25 cellular contexts compared by ENCODE assay signal in genomic region chr1:185449378-185450101, GRCh38.
"Had no signal": no experiment of that assay in that cellular context is flagged by ENCODE, and none has a peak within 500 bp of the region (broad histone marks: within the 10 kb centered on the region; RNA-seq: fewer than 3 reads in every experiment).

No MANE protein-coding gene starts in this region.

- H3K27ac ChIP-seq: KMS-11, WERI-Rb-1 had no signal

- ATAC-seq: activated CD4-positive, alpha-beta T cell treated with anti-CD3 and anti-CD28 coated beads for 36 hours; Right ventricle myocardium inferior had no signal

- H3K9ac ChIP-seq: KMS-11, SK-N-SH had no signal

- H3K4me2 ChIP-seq: KMS-11, SK-N-SH had no signal

- H3K9me3 ChIP-seq: SK-N-SH had no signal

- H3K36me3 ChIP-seq: WERI-Rb-1 had no signal

- DNase-seq: activated CD4-positive, alpha-beta memory T cell treated with anti-CD3 and anti-CD28 coated beads, Interleukin-2, amount 10 ng/mL, durations not matched to agents 7 days and 5 days; activated CD4-positive, alpha-beta T cell treated with anti-CD3 and anti-CD28 coated beads for 36 hours; activated CD4-positive, alpha-beta T cell treated with anti-CD3 and anti-CD28 coated beads, Interleukin-2, amount 50 U/mL, for 1 hour; activated gamma-delta T cell treated with Interleukin-2 at 50 U/mL for 16 hours; activated naive CD4-positive, alpha-beta T cell treated with anti-CD3 and anti-CD28 coated beads, Interleukin-2, amount 10 ng/mL, durations not matched to agents 7 days and 5 days; activated naive CD8-positive, alpha-beta T cell treated with anti-CD3 and anti-CD28 coated beads for 36 hours; activated T-cell treated with anti-CD3 and anti-CD28 coated beads for 4 hours; activated T-cell treated with anti-CD3 and anti-CD28 coated beads, Interleukin-2, amount 50 U/mL, for 48 hours; anterior cingulate cortex; cerebellar nuclear complex; MM.1S; NCI-H1105; NCI-H1436; NCI-H1694 treated with DMSO at 0.1 percent for 48 hours; NCI-H2029 treated with DMSO at 0.1 percent for 48 hours; NCI-H2227 treated with DMSO at 0.1 percent for 48 hours; NCI-H446 treated with DMSO at 0.1 percent for 48 hours; NCI-H524 treated with DMSO at 0.1 percent for 48 hours; NCI-H748 treated with DMSO at 0.1 percent for 48 hours; RPMI8226; SK-N-SH; T-helper 1 cell; WERI-Rb-1 had no signal
